Comparison of ENCODE assay signal across 11 cellular contexts in the genomic region with DNA sequence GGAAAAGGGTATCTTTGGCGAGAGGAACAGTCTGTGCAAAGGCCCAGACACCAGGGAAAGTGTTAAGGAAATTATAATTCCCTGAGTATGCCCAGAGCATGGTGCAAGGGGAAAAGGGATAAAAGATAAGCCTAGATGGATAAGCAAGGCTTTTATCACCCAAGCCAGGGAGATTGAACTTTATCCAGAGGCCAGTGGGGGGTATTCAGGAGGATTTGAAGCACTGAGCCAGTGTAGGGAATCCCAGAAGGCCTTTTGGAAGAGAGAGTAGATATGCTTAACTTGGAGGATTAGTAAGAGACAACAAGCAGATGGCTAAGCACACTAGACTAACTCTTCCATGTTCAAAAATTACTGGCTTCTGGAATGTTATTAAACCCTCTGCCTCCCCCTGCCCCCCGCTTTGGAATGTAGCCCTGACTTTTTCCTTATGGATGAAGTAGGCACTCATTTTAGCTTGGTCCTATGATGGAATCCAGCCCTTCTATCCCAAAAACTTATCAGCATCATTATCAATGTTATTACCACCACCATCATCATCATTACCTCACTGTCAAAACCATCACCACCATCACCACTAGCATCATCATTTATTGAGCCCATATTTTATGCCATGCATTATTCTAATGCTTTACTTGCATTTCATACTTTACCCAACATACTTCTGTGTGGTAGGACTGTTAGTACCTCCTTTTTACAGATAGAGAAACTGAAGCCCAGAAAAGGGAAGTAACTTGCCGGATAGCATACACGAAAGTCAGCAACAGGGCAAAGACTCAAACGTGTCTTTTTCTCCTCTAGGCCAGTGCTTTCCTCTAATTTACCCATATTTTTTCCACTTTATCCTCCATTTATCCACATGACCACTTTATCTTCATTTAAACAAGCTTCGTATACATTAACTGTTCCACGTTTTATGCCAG.
DNase-seq lines count a peak whose midpoint lies in the region; ATAC-seq, FAIRE-seq and TF ChIP-seq lines count a peak whose summit lies in the region.
"Had no signal": no experiment of that assay in that cellular context is flagged by ENCODE, and none has a peak within 500 bp of the region (broad histone marks: within the 10 kb centered on the region; RNA-seq: fewer than 3 reads in every experiment).

No MANE protein-coding gene starts in this region.

- no peak overlapping the region for H3K4me3 ChIP-seq in astrocyte (ENCODE audit: insufficient read depth, low read depth, low read length)

- H3K4me1 ChIP-seq in astrocyte (ENCODE audit: insufficient read depth, low read length): peaks cover 3% of the 10 kb centered on the region

- ATAC-seq in GM18861 (IDR thresholded peaks at IDR 0.05; ENCODE audit: unreplicated experiment) (peak; percentile 74), GM21723 (IDR thresholded peaks at IDR 0.05; ENCODE audit: unreplicated experiment) (peak; percentile 87), HG03378 (IDR thresholded peaks at IDR 0.05; ENCODE audit: unreplicated experiment) (peak; percentile 79)
- ATAC-seq: Panc1 had no signal

- no peaks in the 10 kb centered on the region for H4K20me1 ChIP-seq in astrocyte (ENCODE audit: insufficient read depth, low read length)

- H3K36me3 ChIP-seq in astrocyte (ENCODE audit: insufficient read depth, low read length): no peaks in the 10 kb centered on the region

- no peak overlapping the region for H3K27ac ChIP-seq in astrocyte (ENCODE audit: low read depth, low read length)

- peaks cover 3% of the 10 kb centered on the region for H3K9me3 Mint-ChIP-seq in astrocyte (ENCODE audit: unreplicated experiment)

- peaks cover 25% of the 10 kb centered on the region for H3K4me1 Mint-ChIP-seq in astrocyte (ENCODE audit: low read depth, unreplicated experiment)

- H3K79me2 ChIP-seq in astrocyte (ENCODE audit: insufficient read depth, low read length): no peaks in the 10 kb centered on the region

- H3K4me3 Mint-ChIP-seq in astrocyte (ENCODE audit: unreplicated experiment): no peak overlapping the region
- H3K4me3 Mint-ChIP-seq: CD14-positive monocyte had no signal

- peaks cover 51% of the 10 kb centered on the region for H3K36me3 Mint-ChIP-seq in astrocyte (ENCODE audit: low read depth, unreplicated experiment)
- H3K36me3 Mint-ChIP-seq: CD14-positive monocyte had no signal

- no peaks in the 10 kb centered on the region for H3K27me3 ChIP-seq in astrocyte (ENCODE audit: insufficient read depth, low read length)

- DNase-seq in astrocyte (ENCODE audit: low read depth) (no peak), mucosa of gallbladder (ENCODE audit: low spot score) (no peak), DMS79 treated with DMSO at 0.1 percent for 48 hours (lab: John Stamatoyannopoulos, UW) (no peak), NCI-H1105 treated with DMSO at 0.1 percent for 48 hours (lab: John Stamatoyannopoulos, UW) (no peak)
- no peak for DNase-seq in stimulated activated CD8-positive, alpha-beta memory T cell treated with anti-CD3 and anti-CD28 coated beads, Interleukin-4, amount 100 ng/mL, for 48 hours
- DNase-seq: retina had no signal

- peak overlapping the region; percentile 19 for H3K4me2 ChIP-seq in astrocyte (ENCODE audit: low read length)

- no peak overlapping the region for H3K9ac ChIP-seq in astrocyte (ENCODE audit: low read length)

- peak overlapping the region; percentile 42 for H3K27ac Mint-ChIP-seq in astrocyte (ENCODE audit: unreplicated experiment)
- H3K27ac Mint-ChIP-seq: CD14-positive monocyte had no signal

- H3K9me3 ChIP-seq in astrocyte (ENCODE audit: insufficient read depth, low read depth, low read length): no peaks in the 10 kb centered on the region

- TF ChIP-seq CTCF in astrocyte (IDR thresholded peaks at IDR 0.05; ENCODE audit: insufficient read depth, low read depth, low read length): no peak

- FAIRE-seq in astrocyte (lab: Jason Lieb, UNC): no peak

- H3K27me3 Mint-ChIP-seq in astrocyte (ENCODE audit: low read depth, unreplicated experiment): no peaks in the 10 kb centered on the region

- no peak overlapping the region for H2AFZ ChIP-seq in astrocyte (ENCODE audit: low read depth, low read length)
